Comparison of ENCODE assay signal across 8 cellular contexts in the genomic region with DNA sequence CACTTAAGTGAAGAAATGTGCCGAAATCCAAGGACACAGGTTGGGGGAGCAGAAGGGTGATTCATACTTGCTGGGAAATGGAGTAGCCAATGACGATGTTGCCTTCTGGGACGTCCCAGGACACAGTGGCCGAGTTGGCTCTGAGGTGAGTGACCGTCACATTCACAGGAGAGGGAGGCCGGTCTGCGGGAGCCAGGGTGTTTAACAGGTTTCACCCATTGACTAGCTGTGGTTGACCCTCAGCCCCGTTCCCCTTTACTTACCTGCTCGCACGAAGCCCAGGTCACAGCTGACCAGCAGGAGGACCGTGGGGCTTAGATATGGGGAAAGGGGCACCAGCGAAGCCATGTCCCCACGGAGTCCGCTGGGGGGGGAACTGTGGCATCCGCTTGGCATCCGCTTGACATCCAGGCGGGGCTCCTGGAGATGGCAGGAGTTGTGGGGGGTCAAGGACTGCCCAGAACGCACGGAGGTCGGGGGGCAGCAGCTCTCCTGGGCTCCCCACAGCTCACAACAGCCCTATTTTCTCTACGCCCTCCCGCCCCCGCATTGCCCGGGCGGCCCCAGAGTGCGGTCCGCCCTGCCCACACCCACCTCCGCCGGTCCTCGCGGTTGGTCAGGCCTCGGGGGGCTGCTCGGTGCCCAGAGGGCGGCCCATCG. TPM values are rescaled to one million over a fixed set of nuclear protein-coding genes. Genes with fewer than 3 reads are reported as not detected.
DNase-seq lines count a peak whose midpoint lies in the region; ATAC-seq, FAIRE-seq and TF ChIP-seq lines count a peak whose summit lies in the region.

No MANE protein-coding gene starts in this region.

- H3K27ac ChIP-seq in heart left ventricle (peak overlapping the region in 2 of 12 donors; percentile 19 to 32), mesenchymal stem cell (ENCODE audit: low read length, poor library complexity, severe bottlenecking) (no peak overlapping the region), tibial nerve (peak overlapping the region in 3 of 4 donors; percentile 3 to 72 (median 46))

- H4K91ac ChIP-seq in mesenchymal stem cell (ENCODE audit: low read length) = no peak overlapping the region

- H3K9me3 ChIP-seq in heart left ventricle (no peaks in the 10 kb centered on the region), mesenchymal stem cell (ENCODE audit: control insufficient read depth, low read length) (no peaks in the 10 kb centered on the region), tibial nerve (no peaks in the 10 kb centered on the region)

- no peak overlapping the region for H3K14ac ChIP-seq in mesenchymal stem cell (ENCODE audit: low read length in 2 of 2)

- WGBS in heart left ventricle, 4 donors = 24 to 37% (median 30%) methylated on average over 15 to 35 of the region's 35 CpGs
- 19% methylated on average over 29 of the region's 35 CpGs for WGBS in mesenchymal stem cell
- 14 to 25% methylated on average over 21 to 27 of the region's 35 CpGs for WGBS in tibial nerve, 2 donors

- H3K36me3 Mint-ChIP-seq in dendritic cell treated with granulocyte-macrophage colony-stimulating factor and Interleukin-4, amounts not matched to agents 40 ng/mL and 50 ng/mL, for 4 days (ENCODE audit: low read depth) = no peaks in the 10 kb centered on the region

- no peaks in the 10 kb centered on the region for H3K36me3 ChIP-seq in heart left ventricle
- H3K36me3 ChIP-seq in mesenchymal stem cell (ENCODE audit: control insufficient read depth in 1 of 2, insufficient read depth in 2 of 2, low read depth in 1 of 2, low read length in 2 of 2) = peaks cover 4 to 22% of the 10 kb centered on the region in 2 experiments
- peaks cover 0 to 6% (median 0%) of the 10 kb centered on the region in 3 donors for H3K36me3 ChIP-seq in tibial nerve

- H2AK5ac ChIP-seq in mesenchymal stem cell (ENCODE audit: low read length, severe bottlenecking) = no peak overlapping the region

- H3K4me2 ChIP-seq in mesenchymal stem cell (ENCODE audit: low read length, poor library complexity, severe bottlenecking) = peak overlapping the region; percentile 88

- peaks cover 0 to 32% (median 8%) of the 10 kb centered on the region in 9 donors for H3K27me3 ChIP-seq in heart left ventricle
- peaks cover 0 to 25% of the 10 kb centered on the region in 2 experiments for H3K27me3 ChIP-seq in mesenchymal stem cell (ENCODE audit: control insufficient read depth in 1 of 2, insufficient read depth in 1 of 2, low read length in 2 of 2)
- H3K27me3 ChIP-seq in tibial nerve = peaks cover 0 to 14% of the 10 kb centered on the region in 2 donors

- TF ChIP-seq EP300 in tibial nerve (IDR thresholded peaks at IDR 0.05) = peak in 1 of 2 donors; percentile 48

- H3K4me1 ChIP-seq in heart left ventricle (peaks cover 0 to 23% (median 6%) of the 10 kb centered on the region in 12 donors), mesenchymal stem cell (ENCODE audit: control insufficient read depth, insufficient read depth, low read depth, low read length) (peaks cover 13% of the 10 kb centered on the region), tibial nerve (peaks cover 0 to 22% (median 3%) of the 10 kb centered on the region in 4 donors)

- FAIRE-seq in GM19239 (lab: Jason Lieb, UNC) = no peak

- no peak overlapping the region for H3K27ac Mint-ChIP-seq in dendritic cell treated with granulocyte-macrophage colony-stimulating factor and Interleukin-4, amounts not matched to agents 40 ng/mL and 50 ng/mL, for 4 days

- H4K8ac ChIP-seq in mesenchymal stem cell (ENCODE audit: low read length) = peak overlapping the region; percentile 14

- TF ChIP-seq POLR2A in heart left ventricle (IDR thresholded peaks at IDR 0.05) (no peak), tibial nerve (IDR thresholded peaks at IDR 0.05) (no peak)

- H3K18ac ChIP-seq in mesenchymal stem cell (ENCODE audit: low read depth in 1 of 2, low read length in 2 of 2) = peak overlapping the region in 1 of 2 experiments; percentile 54

- no peak overlapping the region for H2BK5ac ChIP-seq in mesenchymal stem cell (ENCODE audit: low read depth, low read length, poor library complexity, severe bottlenecking)

- peaks cover 58% of the 10 kb centered on the region for H3K4me1 Mint-ChIP-seq in dendritic cell treated with granulocyte-macrophage colony-stimulating factor and Interleukin-4, amounts not matched to agents 40 ng/mL and 50 ng/mL, for 4 days (ENCODE audit: low read depth)

- H3K9ac ChIP-seq in mesenchymal stem cell (ENCODE audit: low read length) = peak overlapping the region; percentile 91

- H2BK120ac ChIP-seq in mesenchymal stem cell (ENCODE audit: low read depth, low read length) = no peak overlapping the region

- no peaks in the 10 kb centered on the region for H3K9me3 Mint-ChIP-seq in dendritic cell treated with granulocyte-macrophage colony-stimulating factor and Interleukin-4, amounts not matched to agents 40 ng/mL and 50 ng/mL, for 4 days

- peak in 1 of 4 donors; percentile 3 for ATAC-seq in heart left ventricle
- ATAC-seq in Right ventricle myocardium inferior = no peak

- peaks cover 6% of the 10 kb centered on the region for H3K79me1 ChIP-seq in mesenchymal stem cell (replicated peaks; ENCODE audit: low read length, poor library complexity, severe bottlenecking)

- intact Hi-C loops in heart left ventricle (cut with DNase I) = loop anchor here in 4 of 10 donors (5.0 to 10.0 kb wide), 3 partner anchors 88 to 130 kb away; partner anchors contain the start of genes ZNF512 (in 3 of the 4), CCDC121 (in 1 of the 4) and GPN1 (in 1 of the 4)
- intact Hi-C loops in Right ventricle myocardium inferior (cut with DNase I) = loop anchor here (5.0 kb wide), 1 partner anchor 88 kb away; the partner anchor contains the start of gene ZNF512
- intact Hi-C loops in dendritic cell treated with granulocyte-macrophage colony-stimulating factor and Interleukin-4, amounts not matched to agents 40 ng/mL and 50 ng/mL, for 4 days (cut with micrococcal nuclease) = no loop called here

- peak in 3 of 5 donors; percentile 9 to 65 (median 43) for DNase-seq in heart left ventricle
- DNase-seq in Right ventricle myocardium inferior (ENCODE audit: missing footprints) = no peak
- DNase-seq in mesenchymal stem cell = peak; percentile 35
- peak in 1 of 2 donors; percentile 23 for DNase-seq in tibial nerve (ENCODE audit: low spot score in 2 of 2)
- no peak for DNase-seq in effector CD8-positive, alpha-beta T cell (lab: John Stamatoyannopoulos, UW)
- no peak for DNase-seq in middle frontal gyrus (ENCODE audit: extremely low spot score, low spot score)
- DNase-seq in GM19239 (ENCODE audit: insufficient read length, low spot score) = no peak

- peak overlapping the region; percentile 74 for H2BK15ac ChIP-seq in mesenchymal stem cell (ENCODE audit: low read depth, poor library complexity, severe bottlenecking)

- H3K4me3 Mint-ChIP-seq in dendritic cell treated with granulocyte-macrophage colony-stimulating factor and Interleukin-4, amounts not matched to agents 40 ng/mL and 50 ng/mL, for 4 days = peak overlapping the region; percentile 67

- H2AFZ ChIP-seq in mesenchymal stem cell (ENCODE audit: low read depth, low read length) = peak overlapping the region; percentile 54

- peaks cover 64% of the 10 kb centered on the region for H3K27me3 Mint-ChIP-seq in dendritic cell treated with granulocyte-macrophage colony-stimulating factor and Interleukin-4, amounts not matched to agents 40 ng/mL and 50 ng/mL, for 4 days

- H3K4me3 ChIP-seq in heart left ventricle (peak overlapping the region; percentile 45 to 84 (median 60)), mesenchymal stem cell (ENCODE audit: insufficient read depth in 1 of 2, low read depth in 1 of 2, low read length in 2 of 2) (peak overlapping the region; percentile 82 to 88), tibial nerve (peak overlapping the region; percentile 45 to 73 (median 48))

- H2BK12ac ChIP-seq in mesenchymal stem cell (ENCODE audit: low read length in 2 of 2) = no peak overlapping the region

- no peak overlapping the region for H3K23ac ChIP-seq in mesenchymal stem cell (ENCODE audit: low read length in 2 of 2)

- no peak for TF ChIP-seq CTCF in heart left ventricle (IDR thresholded peaks at IDR 0.05)
- no peak for TF ChIP-seq CTCF in tibial nerve (IDR thresholded peaks at IDR 0.05)

- H3K4ac ChIP-seq in mesenchymal stem cell (ENCODE audit: low read depth in 1 of 2, low read length in 2 of 2) = peak overlapping the region in 1 of 2 experiments; percentile 33

RNA-seq across cellular contexts. Expression of gene FNDC4, which starts 0.6 kb away (rescaled TPM):
- total RNA-seq in heart left ventricle (1 to 10 TPM; 1.0 to 4.7 (median 3.1) TPM), Right ventricle myocardium inferior (2.9 TPM), tibial nerve (10 to 100 TPM in 2 of 4 donors, 1 to 10 TPM in 2; 7.0 to 30.3 (median 9.3) TPM)
- 10 to 100 TPM in 1 of 2 donors, 1 to 10 TPM in 1; 2.0 to 10.5 TPM for polyA plus RNA-seq in heart left ventricle
- 3.7 TPM for polyA plus RNA-seq in mesenchymal stem cell (2013, experiment 1 of 2)
- 3.2 TPM for polyA plus RNA-seq in mesenchymal stem cell (2013, experiment 2 of 2)

RNA-seq across cellular contexts. Expression of gene GCKR, which starts 2.2 kb away (rescaled TPM):
- total RNA-seq in heart left ventricle = 1 to 10 TPM in 1 of 9 donors, under 1 TPM in 3, not detected in 5; 0.28 to 1.1 (median 0.38) TPM
- 1 to 10 TPM in 1 of 2 donors, under 1 TPM in 1; 0.23 to 1.7 TPM for polyA plus RNA-seq in heart left ventricle
- total RNA-seq in Right ventricle myocardium inferior = not detected
- polyA plus RNA-seq in mesenchymal stem cell (2013, experiment 1 of 2) = not detected
- polyA plus RNA-seq in mesenchymal stem cell (2013, experiment 2 of 2) = not detected
- not detected for total RNA-seq in tibial nerve

RNA-seq across cellular contexts. Expression of gene IFT172, which starts 4.9 kb away (rescaled TPM):
- total RNA-seq in heart left ventricle = 10 to 100 TPM; 13.6 to 25.7 (median 17.4) TPM
- polyA plus RNA-seq in heart left ventricle = 10 to 100 TPM; 11.9 to 27.2 TPM
- total RNA-seq in Right ventricle myocardium inferior = 19.3 TPM
- 6.4 TPM for polyA plus RNA-seq in mesenchymal stem cell (2013, experiment 1 of 2)
- 5.7 TPM for polyA plus RNA-seq in mesenchymal stem cell (2013, experiment 2 of 2)
- 10 to 100 TPM; 27.8 to 61.4 (median 40.9) TPM for total RNA-seq in tibial nerve

RNA-seq across cellular contexts. Expression of gene KRTCAP3, which starts 52.2 kb away (rescaled TPM):
- total RNA-seq in heart left ventricle (1 to 10 TPM in 1 of 9 donors, under 1 TPM in 2, not detected in 6; 0.50 to 1.7 (median 0.61) TPM), Right ventricle myocardium inferior (0.60 TPM), tibial nerve (10 to 100 TPM in 1 of 4 donors, 1 to 10 TPM in 1, not detected in 2; 3.6 to 18.1 TPM)
- under 1 TPM in 1 of 2 donors, not detected in 1; 0.65 TPM for polyA plus RNA-seq in heart left ventricle
- 0.46 TPM for polyA plus RNA-seq in mesenchymal stem cell (2013, experiment 1 of 2)
- 0.78 TPM for polyA plus RNA-seq in mesenchymal stem cell (2013, experiment 2 of 2)

Comparison
In these comparisons a context has a peak if more than half of its experiments do, and no peak if none do; other contexts are left out.
1. DNase-seq: peak in heart left ventricle (3 of 5) and mesenchymal stem cell (single experiment); none in Right ventricle myocardium inferior (single experiment), effector CD8-positive, alpha-beta T cell (single experiment), middle frontal gyrus (single experiment) and GM19239 (single experiment).
2. Peak in every context shown above with its lines, with median percentiles within 50 percentile points of each other: H3K4me3 ChIP-seq.